ENCODE assay signal across 8 cellular contexts in the genomic region with DNA sequence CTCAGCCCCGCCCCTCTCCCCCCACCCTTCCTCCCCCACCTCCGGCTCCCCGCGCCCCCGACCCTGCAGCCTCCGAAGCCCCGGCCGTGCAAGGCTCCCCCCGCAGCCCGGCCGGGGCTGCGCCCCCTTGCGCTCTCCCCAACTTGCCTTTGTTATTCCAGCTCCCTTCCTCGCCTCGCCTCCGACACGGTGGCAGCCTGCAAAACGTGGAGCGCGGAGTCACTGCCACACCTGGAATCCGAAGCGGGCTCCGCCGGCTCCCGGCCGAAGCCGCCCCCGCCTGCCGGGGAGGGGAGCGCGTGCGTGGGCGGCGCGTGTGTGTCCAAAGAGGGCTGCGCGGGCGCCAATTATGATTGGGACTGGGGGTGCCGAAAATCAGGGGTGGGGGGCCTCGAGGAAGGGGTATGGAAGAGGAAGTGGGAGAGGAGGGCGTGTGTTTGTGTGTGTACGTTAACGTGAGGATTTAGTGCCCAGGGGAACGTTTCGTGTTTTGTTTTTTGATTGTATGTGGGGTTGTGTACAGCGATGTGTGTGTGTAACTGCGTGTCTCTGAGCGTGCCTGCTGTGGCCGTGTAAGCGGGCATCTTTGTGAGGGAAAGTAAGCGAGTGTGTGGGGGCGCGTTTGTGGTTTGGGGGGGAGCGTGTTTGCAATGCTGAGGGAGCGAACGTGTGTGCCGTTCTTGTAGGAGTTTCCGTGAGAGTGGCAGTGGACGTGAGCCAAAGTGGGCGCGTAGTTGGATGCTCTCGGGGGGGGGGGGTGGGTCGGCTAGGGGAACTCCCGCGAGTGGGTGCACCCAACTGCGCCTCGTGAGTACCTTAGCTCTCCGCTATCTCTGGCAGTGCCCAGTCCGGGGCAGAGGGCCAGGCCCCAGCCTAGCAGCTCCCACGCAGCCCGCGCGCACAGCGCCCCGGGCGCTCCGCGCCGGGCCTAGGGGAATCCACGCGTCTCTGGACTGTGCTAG.
DNase-seq lines count a peak whose midpoint lies in the region; ATAC-seq lines count a peak whose summit lies in the region.

No MANE protein-coding gene starts in this region.

- peak; percentile 41 to 67 for DNase-seq in NCI-H524 (lab: John Stamatoyannopoulos, UW)
- no peak for DNase-seq in NCI-H524 treated with DMSO at 0.1 percent for 48 hours (lab: John Stamatoyannopoulos, UW)
- peak; percentile 30 for DNase-seq in NCI-H2196 treated with DMSO at 0.1 percent for 48 hours (lab: John Stamatoyannopoulos, UW; ENCODE audit: unreplicated experiment)
- peak; percentile 74 for DNase-seq in activated CD4-positive, alpha-beta T cell treated with anti-CD3 and anti-CD28 coated beads for 1 hour
- DNase-seq in cerebellar cortex (ENCODE audit: low spot score): peak; percentile 83
- peak; percentile 97 for DNase-seq in islet precursor cell
- peak; percentile 83 for DNase-seq in smooth muscle cell of the brain vasculature (ENCODE audit: low read depth, low spot score)

- ATAC-seq in GM21381 (IDR thresholded peaks at IDR 0.05; ENCODE audit: unreplicated experiment): no peak
